15 cellular contexts compared by ENCODE assay signal in genomic region chr19:5157186-5157585, GRCh38.
DNase-seq lines count a peak whose midpoint lies in the region; ATAC-seq, FAIRE-seq and TF ChIP-seq lines count a peak whose summit lies in the region.
"Had no signal": no experiment of that assay in that cellular context is flagged by ENCODE, and none has a peak within 500 bp of the region (broad histone marks: within the 10 kb centered on the region; RNA-seq: fewer than 3 reads in every experiment).

No MANE protein-coding gene starts in this region.

- DNase-seq in D721Med (ENCODE audit: insufficient read length, low spot score) (peak; percentile 16), NCI-H69 (lab: John Stamatoyannopoulos, UW) (peak; percentile 47), sigmoid colon (peak; percentile 59), NOMO-1 treated with dmso at 0.1 percent for 144 hours (lab: John Stamatoyannopoulos, UW; ENCODE audit: unreplicated experiment) (no peak)
- DNase-seq: 8988T; CD4-positive, CD25-positive, alpha-beta regulatory T cell; DMS 273 treated with DMSO at 0.1 percent for 48 hours; HCEC 1CT had no signal

- ATAC-seq in esophagus mucosa = peak; percentile 26
- no peak for ATAC-seq in GM21381 (IDR thresholded peaks at IDR 0.05; ENCODE audit: unreplicated experiment)
- no peak for ATAC-seq in GM19035 (IDR thresholded peaks at IDR 0.05; ENCODE audit: unreplicated experiment)
- ATAC-seq: GM12878 had no signal

- WGBS in sigmoid colon, 2 donors = 61 to 73% methylated on average over 4 of the region's 4 CpGs

- no peak for TF ChIP-seq EP300 in sigmoid colon (IDR thresholded peaks at IDR 0.05)

- H3K4me1 ChIP-seq in sigmoid colon = no peaks in the 10 kb centered on the region

- TF ChIP-seq POLR2A in sigmoid colon (IDR thresholded peaks at IDR 0.05) = no peak

- TF ChIP-seq CTCF in D721Med (IDR thresholded peaks at IDR 0.05; ENCODE audit: insufficient read depth, missing control alignments) (no peak), sigmoid colon (IDR thresholded peaks at IDR 0.05) (no peak)

- no peak for FAIRE-seq in D721Med (lab: Jason Lieb, UNC)
- FAIRE-seq: GM12878, GM19239, H1 had no signal

- intact Hi-C loops in sigmoid colon (cut with DNase I) = no loop called here

- H3K36me3 ChIP-seq in sigmoid colon = peaks cover 0 to 6% (median 0%) of the 10 kb centered on the region in 4 donors

- H3K4me3 ChIP-seq in sigmoid colon = no peak overlapping the region
- H3K4me3 ChIP-seq: BLaER1 treated with 17β-estradiol and CSF1 and Interleukin-3, amounts not matched to agents 10 nM and 100 nM; GM12878 had no signal

- H3K9me3 ChIP-seq in sigmoid colon = peaks cover 0 to 6% (median 1%) of the 10 kb centered on the region in 4 donors

- H3K27me3 ChIP-seq in sigmoid colon = no peaks in the 10 kb centered on the region
- H3K27me3 ChIP-seq: BLaER1 treated with 17β-estradiol and CSF1 and Interleukin-3, amounts not matched to agents 10 nM and 100 nM had no signal

- H3K27ac ChIP-seq in sigmoid colon = no peak overlapping the region
- H3K27ac ChIP-seq: BLaER1 treated with 17β-estradiol and CSF1 and Interleukin-3, amounts not matched to agents 10 nM and 100 nM had no signal
